In the genomic region with DNA sequence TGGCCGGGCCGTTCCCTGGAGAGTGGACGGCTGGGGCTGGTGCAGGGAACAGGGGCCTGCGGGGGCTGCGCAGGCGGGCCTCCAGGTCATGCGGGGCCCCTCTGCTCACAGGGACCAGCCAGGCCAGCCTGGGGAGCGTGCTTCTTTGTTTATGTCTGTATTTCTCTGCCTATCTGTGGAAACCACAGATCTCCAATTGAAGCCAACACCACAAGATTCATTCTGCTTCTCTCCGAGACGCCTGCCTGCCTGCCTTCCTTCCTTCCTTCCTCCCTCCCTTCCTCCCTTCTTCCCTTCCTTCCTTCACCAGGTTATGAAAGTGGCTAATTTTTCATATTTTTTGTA, we compare ENCODE assay signal across 8 cellular contexts. TPM values are rescaled to one million over a fixed set of nuclear protein-coding genes. Genes with fewer than 3 reads are reported as not detected.
A peak's percentile ranks its signal among the peaks of the same experiment; 100 is the strongest.
DNase-seq lines count a peak whose midpoint lies in the region; FAIRE-seq and TF ChIP-seq lines count a peak whose summit lies in the region.

No MANE protein-coding gene starts in this region.

- no peaks in the 10 kb centered on the region for H4K20me1 ChIP-seq in MM.1S (ENCODE audit: insufficient read depth, low read length)

- H3K4me1 ChIP-seq in MM.1S (ENCODE audit: low read length) (peaks cover 4% of the 10 kb centered on the region; the same call in 1 of the 2 replicates), stomach (peaks cover 9 to 57% (median 46%) of the 10 kb centered on the region in 4 donors)

- H3K4me3 ChIP-seq in MM.1S (ENCODE audit: low read length) (peak overlapping the region; percentile 44), epithelial cell of proximal tubule (ENCODE audit: low read depth, low read length) (peak overlapping the region; percentile 46), stomach (peak overlapping the region; percentile 44 to 55 (median 48))

- peak overlapping the region; percentile 83 for H2AFZ ChIP-seq in MM.1S (ENCODE audit: low read length)

- intact Hi-C loops in stomach (cut with DNase I; ENCODE audit: low total_unique reads) = no loop called here

- no peak for DNase-seq in activated CD4-positive, alpha-beta T cell treated with anti-CD3 and anti-CD28 coated beads, Interleukin-2, amount 10 ng/mL, durations not matched to agents 7 days and 5 days
- DNase-seq in activated CD4-positive, alpha-beta T cell treated with anti-CD3 and anti-CD28 coated beads, Interleukin-2, amount 50 U/mL, for 1 hour = no peak
- DNase-seq in MM.1S (no peak), epithelial cell of proximal tubule (ENCODE audit: low read depth) (no peak), stomach (no peak), AG08396 (ENCODE audit: low spot score) (no peak), RCC 7860 (ENCODE audit: low spot score) (no peak), COLO668 (lab: John Stamatoyannopoulos, UW; ENCODE audit: unreplicated experiment) (no peak)

- H3K4me2 ChIP-seq in MM.1S (ENCODE audit: low read depth, low read length) = peak overlapping the region; percentile 82

- no peaks in the 10 kb centered on the region for H3K9me3 Mint-ChIP-seq in activated CD4-positive, alpha-beta T cell treated with anti-CD3 and anti-CD28 coated beads, Interleukin-2, amount 10 ng/mL, durations not matched to agents 7 days and 5 days

- no peaks in the 10 kb centered on the region for H3K27me3 Mint-ChIP-seq in activated CD4-positive, alpha-beta T cell treated with anti-CD3 and anti-CD28 coated beads, Interleukin-2, amount 10 ng/mL, durations not matched to agents 7 days and 5 days

- H3K27ac Mint-ChIP-seq in activated CD4-positive, alpha-beta T cell treated with anti-CD3 and anti-CD28 coated beads, Interleukin-2, amount 10 ng/mL, durations not matched to agents 7 days and 5 days = peak overlapping the region; percentile 87

- H3K36me3 ChIP-seq in MM.1S (replicated peaks; ENCODE audit: insufficient read depth, low read length) (no peaks in the 10 kb centered on the region), stomach (peaks cover 21 to 32% (median 30%) of the 10 kb centered on the region in 4 donors)

- TF ChIP-seq POLR2A in stomach (IDR thresholded peaks at IDR 0.05) = no peak

- H3K9me3 ChIP-seq in MM.1S (replicated peaks; ENCODE audit: insufficient read depth, low read length) (no peaks in the 10 kb centered on the region), stomach (no peaks in the 10 kb centered on the region)

- H3K79me2 ChIP-seq in MM.1S (ENCODE audit: low read length) = peaks cover 25% of the 10 kb centered on the region

- WGBS in stomach, 5 donors = 0 to 4% (median 0%) methylated on average over 3 to 10 of the region's 10 CpGs

- H3K27me3 ChIP-seq in MM.1S (replicated peaks; ENCODE audit: insufficient read depth, low read length) (no peaks in the 10 kb centered on the region), stomach (no peaks in the 10 kb centered on the region)

- TF ChIP-seq EP300 in stomach (IDR thresholded peaks at IDR 0.05) = no peak

- no peak for FAIRE-seq in RCC 7860 (lab: Jason Lieb, UNC)

- H3F3A ChIP-seq in MM.1S (ENCODE audit: insufficient read depth, low read length) = peaks cover 6% of the 10 kb centered on the region; the same call in 1 of the 2 replicates

- H3K27ac ChIP-seq in MM.1S (ENCODE audit: low read length) (no peak overlapping the region), stomach (peak overlapping the region in 3 of 5 donors; percentile 76 to 85 (median 82))

- peaks cover 14% of the 10 kb centered on the region for H3K36me3 Mint-ChIP-seq in activated CD4-positive, alpha-beta T cell treated with anti-CD3 and anti-CD28 coated beads, Interleukin-2, amount 10 ng/mL, durations not matched to agents 7 days and 5 days (ENCODE audit: low read depth)

- POLR2A ChIA-PET in activated CD4-positive, alpha-beta T cell treated with anti-CD3 and anti-CD28 coated beads, Interleukin-2, amount 10 ng/mL, durations not matched to agents 7 days and 5 days (lab: Charles Lee) = no interaction called here

- peak overlapping the region; percentile 14; the same call in 1 of the 2 replicates for H3K9ac ChIP-seq in MM.1S (ENCODE audit: low read length)

- CTCF ChIA-PET in activated CD4-positive, alpha-beta T cell treated with anti-CD3 and anti-CD28 coated beads, Interleukin-2, amount 10 ng/mL, durations not matched to agents 7 days and 5 days (lab: Charles Lee) = interaction anchor here (0.5 to 0.6 kb wide), 2 partner anchors 11 to 81 kb away, joined by 3 to 4 read pairs; no protein-coding TSS in a partner anchor

- H3K9me2 ChIP-seq in MM.1S (replicated peaks; ENCODE audit: insufficient read depth, low read length) = no peaks in the 10 kb centered on the region

- H3K4me3 Mint-ChIP-seq in activated CD4-positive, alpha-beta T cell treated with anti-CD3 and anti-CD28 coated beads, Interleukin-2, amount 10 ng/mL, durations not matched to agents 7 days and 5 days = peak overlapping the region; percentile 77

- peaks cover 31% of the 10 kb centered on the region for H3K4me1 Mint-ChIP-seq in activated CD4-positive, alpha-beta T cell treated with anti-CD3 and anti-CD28 coated beads, Interleukin-2, amount 10 ng/mL, durations not matched to agents 7 days and 5 days

- TF ChIP-seq CTCF in MM.1S (IDR thresholded peaks at IDR 0.05; ENCODE audit: low read length) (no peak), epithelial cell of proximal tubule (conservative IDR thresholded peaks at IDR 0.05; ENCODE audit: low read depth, low read length) (no peak), stomach (IDR thresholded peaks at IDR 0.05) (peak in 1 of 7 experiments; percentile 23)

RNA-seq across cellular contexts. Expression of gene HMGN1, which starts 39.9 kb away (rescaled TPM):
- 100 to 1,000 TPM; 389 to 395 TPM for total RNA-seq in activated CD4-positive, alpha-beta T cell treated with anti-CD3 and anti-CD28 coated beads, Interleukin-2, amount 10 ng/mL, durations not matched to agents 7 days and 5 days
- total RNA-seq in epithelial cell of proximal tubule (376 and 475 TPM in 2 replicates), stomach (100 to 1,000 TPM in 4 of 5 donors, 10 to 100 TPM in 1; 39.1 to 321 (median 133) TPM)
- polyA plus RNA-seq in stomach = 100 to 1,000 TPM; 128 to 148 (median 129) TPM

RNA-seq across cellular contexts. Expression of gene LCA5L, which starts 56.8 kb away (rescaled TPM):
- under 1 TPM in 1 of 2 experiments, not detected in 1; 0.19 TPM for total RNA-seq in activated CD4-positive, alpha-beta T cell treated with anti-CD3 and anti-CD28 coated beads, Interleukin-2, amount 10 ng/mL, durations not matched to agents 7 days and 5 days
- 0.23 and 0.65 TPM in 2 replicates for total RNA-seq in epithelial cell of proximal tubule
- total RNA-seq in stomach = 1 to 10 TPM in 2 of 5 donors, not detected in 3; 1.8 to 2.2 TPM
- polyA plus RNA-seq in stomach = 1 to 10 TPM in 1 of 3 donors, under 1 TPM in 2; 0.85 to 2.7 (median 0.93) TPM
